1 cellular context compared by ENCODE assay signal in genomic region chr11:126133902-126134301, GRCh38.
TF ChIP-seq lines count a peak whose summit lies in the region.

No MANE protein-coding gene starts in this region.

TF ChIP-seq in HepG2, 621 proteins besides CTCF, POLR2A, EP300 and RAD21 (continued from another document):
- TF ChIP-seq ZHX2 (IDR thresholded peaks at IDR 0.05; ENCODE audit: low read depth) (no peak), ZHX2 (CRISPR knock-in tag; IDR thresholded peaks at IDR 0.05; ENCODE audit: borderline replicate concordance) (no peak), ZNF564 (CRISPR knock-in tag; IDR thresholded peaks at IDR 0.05) (no peak), ZBTB10 (CRISPR knock-in tag; IDR thresholded peaks at IDR 0.05; ENCODE audit: borderline replicate concordance) (no peak), MTF1 (CRISPR knock-in tag; IDR thresholded peaks at IDR 0.05) (no peak), JDP2 (CRISPR knock-in tag; IDR thresholded peaks at IDR 0.05; ENCODE audit: borderline replicate concordance) (no peak), KLF6 (CRISPR knock-in tag; IDR thresholded peaks at IDR 0.05) (no peak), UBTF (CRISPR knock-in tag; IDR thresholded peaks at IDR 0.05) (peak; percentile 48; the same call in 1 of the 2 replicates), ZNF607 (CRISPR knock-in tag; IDR thresholded peaks at IDR 0.05; ENCODE audit: borderline replicate concordance) (no peak), TOPORS (CRISPR knock-in tag; IDR thresholded peaks at IDR 0.05) (no peak), SNAPC2 (CRISPR knock-in tag; IDR thresholded peaks at IDR 0.05) (no peak), XRCC5 (optimal IDR thresholded peaks at IDR 0.05; ENCODE audit: low read length) (no peak), ZBTB26 (CRISPR knock-in tag; IDR thresholded peaks at IDR 0.05; ENCODE audit: borderline replicate concordance) (no peak), ZNF781 (CRISPR knock-in tag; IDR thresholded peaks at IDR 0.05; ENCODE audit: borderline replicate concordance, not compliant biosample characterization) (no peak), ZFP91 (CRISPR knock-in tag; IDR thresholded peaks at IDR 0.05; ENCODE audit: borderline replicate concordance) (no peak), SOX13 (IDR thresholded peaks at IDR 0.05) (no peak), SOX13 (CRISPR knock-in tag; conservative IDR thresholded peaks at IDR 0.05 in 1 of 2, IDR thresholded peaks at IDR 0.05 in 1 of 2) (no peak), KLF16 (CRISPR knock-in tag; IDR thresholded peaks at IDR 0.05) (no peak), SP5 (CRISPR knock-in tag; IDR thresholded peaks at IDR 0.05; ENCODE audit: borderline replicate concordance, low read depth) (no peak), ZNF691 (CRISPR knock-in tag; IDR thresholded peaks at IDR 0.05; ENCODE audit: borderline replicate concordance, low read depth) (no peak), KMT2B (CRISPR knock-in tag; IDR thresholded peaks at IDR 0.05) (no peak), CEBPG (CRISPR knock-in tag; IDR thresholded peaks at IDR 0.05) (peak; percentile 46), ZFYVE20 (CRISPR knock-in tag; IDR thresholded peaks at IDR 0.05; ENCODE audit: borderline replicate concordance, low read depth) (no peak), ATF7-NPFF (CRISPR knock-in tag; IDR thresholded peaks at IDR 0.05; ENCODE audit: low read depth) (no peak), TBX3 (IDR thresholded peaks at IDR 0.05; ENCODE audit: borderline replicate concordance) (no peak), SMAD3 (CRISPR knock-in tag; IDR thresholded peaks at IDR 0.05) (no peak), SMC3 (IDR thresholded peaks at IDR 0.05; ENCODE audit: low read length) (no peak), AKNA (CRISPR knock-in tag; IDR thresholded peaks at IDR 0.05; ENCODE audit: borderline replicate concordance) (no peak), ELF4 (CRISPR knock-in tag; IDR thresholded peaks at IDR 0.05; ENCODE audit: borderline replicate concordance) (no peak), THRA (CRISPR knock-in tag; IDR thresholded peaks at IDR 0.05; ENCODE audit: borderline replicate concordance) (no peak), ZNF567 (CRISPR knock-in tag; IDR thresholded peaks at IDR 0.05; ENCODE audit: borderline replicate concordance) (no peak), JARID2 (CRISPR knock-in tag; IDR thresholded peaks at IDR 0.05; ENCODE audit: insufficient replicate concordance) (no peak), AKAP8 (CRISPR knock-in tag; IDR thresholded peaks at IDR 0.05) (no peak), ZNF816 (CRISPR knock-in tag; IDR thresholded peaks at IDR 0.05; ENCODE audit: borderline replicate concordance) (no peak), NFKBIZ (CRISPR knock-in tag; IDR thresholded peaks at IDR 0.05) (no peak), RAD51 (IDR thresholded peaks at IDR 0.05; ENCODE audit: borderline replicate concordance) (no peak), CENPBD1 (CRISPR knock-in tag; IDR thresholded peaks at IDR 0.05; ENCODE audit: borderline replicate concordance, low read depth) (no peak), SCMH1 (CRISPR knock-in tag; IDR thresholded peaks at IDR 0.05; ENCODE audit: borderline replicate concordance) (no peak)
TF ChIP-seq in HepG2: peak in this region for 9.
